15 cellular contexts compared by ENCODE assay signal in genomic region chr17:72005332-72006163, GRCh38.
DNase-seq lines count a peak whose midpoint lies in the region; ATAC-seq lines count a peak whose summit lies in the region.
"Had no signal": no experiment of that assay in that cellular context is flagged by ENCODE, and none has a peak within 500 bp of the region (broad histone marks: within the 10 kb centered on the region; RNA-seq: fewer than 3 reads in every experiment).

No MANE protein-coding gene starts in this region.

- no peak overlapping the region for H3K4me3 Mint-ChIP-seq in CD4-positive, alpha-beta memory T cell
- H3K4me3 Mint-ChIP-seq: effector memory CD8-positive, alpha-beta T cell; stimulated activated naive B cell treated with anti-CD40 and anti-IgM and Interleukin-4, amounts not matched to agents 10 μg/mL and 1 μg/mL and 100 μg/mL, for 72 hours had no signal

- H3K36me3 Mint-ChIP-seq in CD4-positive, alpha-beta memory T cell: no peaks in the 10 kb centered on the region
- H3K36me3 Mint-ChIP-seq: stimulated activated naive B cell treated with anti-CD40 and anti-IgM and Interleukin-4, amounts not matched to agents 10 μg/mL and 1 μg/mL and 100 μg/mL, for 72 hours had no signal

- no peaks in the 10 kb centered on the region for H3K27me3 ChIP-seq in right cardiac atrium (ENCODE audit: control insufficient read depth, insufficient read depth)
- H3K27me3 ChIP-seq in CD4-positive, alpha-beta memory T cell (ENCODE audit: insufficient read depth, low read length): no peaks in the 10 kb centered on the region
- H3K27me3 ChIP-seq: breast epithelium had no signal

- no peak overlapping the region for H3K27ac Mint-ChIP-seq in CD4-positive, alpha-beta memory T cell
- H3K27ac Mint-ChIP-seq: effector memory CD8-positive, alpha-beta T cell; stimulated activated naive B cell treated with anti-CD40 and anti-IgM and Interleukin-4, amounts not matched to agents 10 μg/mL and 1 μg/mL and 100 μg/mL, for 72 hours had no signal

- intact Hi-C loops in right cardiac atrium (cut with DNase I): no loop called here
- intact Hi-C loops in CD4-positive, alpha-beta memory T cell (cut with micrococcal nuclease): loop anchor here (5.0 kb wide), 1 partner anchor 112 kb away; no protein-coding TSS in a partner anchor

- no peaks in the 10 kb centered on the region for H3K4me1 ChIP-seq in right cardiac atrium (ENCODE audit: control insufficient read depth, insufficient read depth, low read length)
- H3K4me1 ChIP-seq in CD4-positive, alpha-beta memory T cell (ENCODE audit: insufficient read depth, low read length): no peaks in the 10 kb centered on the region
- H3K4me1 ChIP-seq: breast epithelium had no signal

- CTCF ChIA-PET in CD4-positive, alpha-beta memory T cell (lab: Charles Lee; ENCODE audit: partially characterized antibody): no interaction called here

- H3K36me3 ChIP-seq in CD4-positive, alpha-beta memory T cell (ENCODE audit: insufficient read depth, low read length): no peaks in the 10 kb centered on the region
- H3K36me3 ChIP-seq: breast epithelium had no signal

- no peaks in the 10 kb centered on the region for H3K4me1 Mint-ChIP-seq in CD4-positive, alpha-beta memory T cell
- H3K4me1 Mint-ChIP-seq: stimulated activated naive B cell treated with anti-CD40 and anti-IgM and Interleukin-4, amounts not matched to agents 10 μg/mL and 1 μg/mL and 100 μg/mL, for 72 hours had no signal

- no peaks in the 10 kb centered on the region for H3K9me3 ChIP-seq in right cardiac atrium (ENCODE audit: control insufficient read depth, low read length)
- H3K9me3 ChIP-seq in CD4-positive, alpha-beta memory T cell (ENCODE audit: control insufficient read depth in 1 of 2, low read length in 2 of 2): no peaks in the 10 kb centered on the region
- H3K9me3 ChIP-seq: breast epithelium had no signal

- no peaks in the 10 kb centered on the region for H3K27me3 Mint-ChIP-seq in CD4-positive, alpha-beta memory T cell
- H3K27me3 Mint-ChIP-seq: effector memory CD8-positive, alpha-beta T cell; stimulated activated naive B cell treated with anti-CD40 and anti-IgM and Interleukin-4, amounts not matched to agents 10 μg/mL and 1 μg/mL and 100 μg/mL, for 72 hours had no signal

- no peak overlapping the region for H3K27ac ChIP-seq in right cardiac atrium (ENCODE audit: low read length)
- H3K27ac ChIP-seq in CD4-positive, alpha-beta memory T cell (ENCODE audit: low read depth, low read length): no peak overlapping the region
- H3K27ac ChIP-seq: breast epithelium, HL-60 had no signal

- no peak for DNase-seq in right cardiac atrium
- no peak for DNase-seq in CD4-positive, alpha-beta memory T cell
- DNase-seq in activated naive CD4-positive, alpha-beta T cell treated with anti-CD3 and anti-CD28 coated beads, Interleukin-2, amount 50 U/mL, for 16 hours: no peak
- no peak for DNase-seq in HuH-7 (ENCODE audit: low spot score)
- DNase-seq: activated gamma-delta T cell treated with Interleukin-2 at 50 U/mL for 16 hours; effector memory CD8-positive, alpha-beta T cell; stimulated activated CD4-positive, alpha-beta T cell treated with anti-CD3 and anti-CD28 coated beads, Interleukin-2, amount 100 ng/mL, for 48 hours; stimulated activated naive B cell treated with anti-CD40 and anti-IgM and Interleukin-4, amounts not matched to agents 10 μg/mL and 1 μg/mL and 100 μg/mL, for 72 hours; T-helper 1 cell had no signal

- H3K4me3 ChIP-seq in right cardiac atrium (ENCODE audit: low read length): no peak overlapping the region
- H3K4me3 ChIP-seq in CD4-positive, alpha-beta memory T cell (ENCODE audit: low read length in 2 of 2): no peak overlapping the region
- H3K4me3 ChIP-seq: breast epithelium had no signal

- 71% methylated on average over 6 of the region's 6 CpGs for WGBS in right cardiac atrium

- POLR2A ChIA-PET in CD4-positive, alpha-beta memory T cell (lab: Charles Lee; ENCODE audit: partially characterized antibody): no interaction called here

- ATAC-seq in GM18502 (IDR thresholded peaks at IDR 0.05; ENCODE audit: poor library complexity, unreplicated experiment) (peak; percentile 68), GM19351 (IDR thresholded peaks at IDR 0.05; ENCODE audit: unreplicated experiment) (peak; percentile 35), HG02678 (IDR thresholded peaks at IDR 0.05; ENCODE audit: unreplicated experiment) (peak; percentile 56), HG03432 (IDR thresholded peaks at IDR 0.05; ENCODE audit: unreplicated experiment) (peak; percentile 65), right cardiac atrium (no peak)
- ATAC-seq: effector memory CD8-positive, alpha-beta T cell; stimulated activated naive B cell treated with anti-CD40 and anti-IgM and Interleukin-4, amounts not matched to agents 10 μg/mL and 1 μg/mL and 100 μg/mL, for 72 hours had no signal

- no peaks in the 10 kb centered on the region for H3K9me3 Mint-ChIP-seq in CD4-positive, alpha-beta memory T cell
- H3K9me3 Mint-ChIP-seq: effector memory CD8-positive, alpha-beta T cell had no signal

Comparison
In these comparisons a context has a peak if more than half of its experiments do, and no peak if none do; other contexts are left out.
1. ATAC-seq: peak in GM18502 (single experiment), GM19351 (single experiment), HG02678 (single experiment) and HG03432 (single experiment); none in right cardiac atrium (0 of 2).